ENCODE assay signal across 9 cellular contexts in genomic region chr1:196355206-196355786, GRCh38.
DNase-seq lines count a peak whose midpoint lies in the region; FAIRE-seq and TF ChIP-seq lines count a peak whose summit lies in the region.
"Had no signal": no experiment of that assay in that cellular context is flagged by ENCODE, and none has a peak within 500 bp of the region (broad histone marks: within the 10 kb centered on the region; RNA-seq: fewer than 3 reads in every experiment).

No MANE protein-coding gene starts in this region.

- no peak for FAIRE-seq in GM12891 (lab: Jason Lieb, UNC)

- H3K4me3 Mint-ChIP-seq in neural crest cell: no peak overlapping the region
- H3K4me3 Mint-ChIP-seq: T-helper 1 cell treated with Interleukin-12 subunit alpha and Interleukin-12 subunit beta and Interleukin-4 antibody, amounts not matched to agents 30 μg/mL and 1 μg/mL, for 36 hours had no signal

- no peak overlapping the region for H3K27ac Mint-ChIP-seq in neural crest cell (ENCODE audit: unreplicated experiment)
- H3K27ac Mint-ChIP-seq: T-helper 1 cell treated with Interleukin-12 subunit alpha and Interleukin-12 subunit beta and Interleukin-4 antibody, amounts not matched to agents 30 μg/mL and 1 μg/mL, for 36 hours had no signal

- WGBS in lower leg skin, 2 donors: 66 to 71% methylated on average over 3 of the region's 3 CpGs

- TF ChIP-seq CTCF in cardiac fibroblast (IDR thresholded peaks at IDR 0.05; ENCODE audit: low read depth, low read length) (peak; percentile 48), neural crest cell (conservative IDR thresholded peaks at IDR 0.05) (peak; percentile 60), lower leg skin (IDR thresholded peaks at IDR 0.05) (no peak)

- TF ChIP-seq POLR2A in GM12891 (IDR thresholded peaks at IDR 0.05; ENCODE audit: low read depth, low read length): no peak
- no peak for TF ChIP-seq POLR2A in lower leg skin (IDR thresholded peaks at IDR 0.05)

- H3K36me3 Mint-ChIP-seq in neural crest cell (ENCODE audit: low read depth): peaks cover 10% of the 10 kb centered on the region

- intact Hi-C loops in lower leg skin (cut with DNase I; ENCODE audit: low total_unique reads): no loop called here

- no peaks in the 10 kb centered on the region for H3K27me3 Mint-ChIP-seq in neural crest cell (ENCODE audit: low read depth)

- H3K4me3 ChIP-seq in cardiac fibroblast (replicated peaks in 1 of 2; ENCODE audit: low read depth in 2 of 2, low read length in 2 of 2) (no peak overlapping the region), lower leg skin (ENCODE audit: low read depth, poor library complexity, severe bottlenecking) (no peak overlapping the region)

- DNase-seq in EH (ENCODE audit: low read depth) (peak; percentile 51), NAMALWA (ENCODE audit: low spot score) (peak; percentile 23), cardiac fibroblast (ENCODE audit: low read depth in 2 of 2) (peak; percentile 58 to 62), neural crest cell (ENCODE audit: low read depth, low spot score) (no peak), GM12891 (ENCODE audit: insufficient read length, low spot score) (no peak), lower leg skin (ENCODE audit: low spot score in 2 of 2) (no peak), hepatic stellate cell (ENCODE audit: low spot score) (no peak)
- no peak for DNase-seq in stimulated activated CD4-positive, alpha-beta T cell treated with anti-CD3 and anti-CD28 coated beads, Interleukin-4, amount 100 ng/mL, for 4 hours

- H3K9me3 Mint-ChIP-seq in neural crest cell: no peaks in the 10 kb centered on the region
- H3K9me3 Mint-ChIP-seq: T-helper 1 cell treated with Interleukin-12 subunit alpha and Interleukin-12 subunit beta and Interleukin-4 antibody, amounts not matched to agents 30 μg/mL and 1 μg/mL, for 36 hours had no signal

- no peaks in the 10 kb centered on the region for H3K4me1 Mint-ChIP-seq in neural crest cell

TF ChIP-seq in GM12891, 5 proteins besides CTCF, POLR2A, EP300 and RAD21:
- TF ChIP-seq TAF1 (IDR thresholded peaks at IDR 0.05; ENCODE audit: low read depth, low read length): no peak

Comparison
In these comparisons a context has a peak if more than half of its experiments do, and no peak if none do; other contexts are left out.
1. DNase-seq: peak in EH (single experiment), NAMALWA (single experiment) and cardiac fibroblast (2 of 2); none in neural crest cell (single experiment), GM12891 (single experiment), lower leg skin (0 of 2), stimulated activated CD4-positive, alpha-beta T cell treated with anti-CD3 and anti-CD28 coated beads, Interleukin-4, amount 100 ng/mL, for 4 hours (0 of 2) and hepatic stellate cell (single experiment).
2. CTCF ChIP-seq: peak in cardiac fibroblast (single experiment) and neural crest cell (single experiment); none in lower leg skin (0 of 3).